In the genomic region with DNA sequence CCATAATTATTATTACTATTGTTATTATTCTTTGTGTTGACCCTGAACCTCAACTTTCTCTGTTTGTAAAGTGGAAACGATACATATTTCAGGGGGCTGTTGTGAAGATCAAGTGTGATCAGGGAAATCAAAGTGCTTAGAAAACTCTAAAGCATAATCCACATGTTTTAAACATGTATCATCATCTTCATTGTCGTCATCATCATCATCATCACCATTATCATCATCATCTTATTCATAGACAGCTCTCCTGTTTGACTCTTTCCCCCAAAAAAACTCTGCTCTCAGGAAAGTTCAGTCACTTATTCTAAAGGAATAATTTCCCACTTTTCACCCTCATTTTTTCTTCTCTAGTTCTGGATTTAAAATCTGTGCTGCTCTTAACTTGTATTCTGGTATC, we compare ENCODE assay signal across 2 cellular contexts.
TF ChIP-seq lines count a peak whose summit lies in the region.

No MANE protein-coding gene starts in this region.

TF ChIP-seq in HepG2, 621 proteins besides CTCF, POLR2A, EP300 and RAD21:
- no peak for TF ChIP-seq ZNF234 (CRISPR knock-in tag; conservative IDR thresholded peaks at IDR 0.05)
- TF ChIP-seq CREB1 (IDR thresholded peaks at IDR 0.05): peak; percentile 90
- TF ChIP-seq CREB1 (CRISPR knock-in tag; IDR thresholded peaks at IDR 0.05): no peak

TF ChIP-seq in HEK293, 187 proteins besides CTCF, POLR2A, EP300 and RAD21:
- peak; percentile 36 for TF ChIP-seq ZNF513 (tag by site-specific recombination; IDR thresholded peaks at IDR 0.05)
- TF ChIP-seq SP3 (tag by site-specific recombination; IDR thresholded peaks at IDR 0.05): no peak
